ENCODE assay signal across 10 cellular contexts in genomic region chr5:107668933-107669542, GRCh38. TPM values are rescaled to one million over a fixed set of nuclear protein-coding genes. Genes with fewer than 3 reads are reported as not detected.
DNase-seq lines count a peak whose midpoint lies in the region; ATAC-seq and TF ChIP-seq lines count a peak whose summit lies in the region.
"Had no signal": no experiment of that assay in that cellular context is flagged by ENCODE, and none has a peak within 500 bp of the region (broad histone marks: within the 10 kb centered on the region; RNA-seq: fewer than 3 reads in every experiment).

No MANE protein-coding gene starts in this region.

- peak; percentile 3 for DNase-seq in M059J (ENCODE audit: low read depth)
- peak; percentile 76 for DNase-seq in endodermal cell
- DNase-seq in naive thymus-derived CD4-positive, alpha-beta T cell, result no peak
- DNase-seq in MV-4-11 (lab: John Stamatoyannopoulos, UW), result no peak
- no peak for DNase-seq in stimulated activated CD4-positive, alpha-beta T cell treated with anti-CD3 and anti-CD28 coated beads, Interleukin-2, amount 100 ng/mL, for 24 hours
- DNase-seq: GDM1 had no signal

- peak overlapping the region; percentile 32 for H2AFZ ChIP-seq in ACC112 (ENCODE audit: low read length, unreplicated experiment)

- peak overlapping the region; percentile 92 for H3K27ac Mint-ChIP-seq in endodermal cell
- H3K27ac Mint-ChIP-seq in naive thymus-derived CD4-positive, alpha-beta T cell, result no peak overlapping the region
- H3K27ac Mint-ChIP-seq: activated naive CD8-positive, alpha-beta T cell had no signal

- H3K27me3 ChIP-seq in ACC112 (ENCODE audit: insufficient read depth, low read length), result no peaks in the 10 kb centered on the region
- H3K27me3 ChIP-seq in endodermal cell (ENCODE audit: control insufficient read depth, insufficient read depth, low read length, poor library complexity, severe bottlenecking), result no peaks in the 10 kb centered on the region
- peaks cover 0 to 14% of the 10 kb centered on the region in 2 donors for H3K27me3 ChIP-seq in naive thymus-derived CD4-positive, alpha-beta T cell (ENCODE audit: control insufficient read depth in 2 of 2, insufficient read depth in 2 of 2, low read length in 2 of 2)

- peak overlapping the region; percentile 81 for H3K4me3 Mint-ChIP-seq in endodermal cell
- H3K4me3 Mint-ChIP-seq in naive thymus-derived CD4-positive, alpha-beta T cell, result peak overlapping the region in 6 of 10 donors; percentile 12 to 79 (median 50)

- H3K27ac ChIP-seq in ACC112 (ENCODE audit: low read depth, low read length) (peak overlapping the region; percentile 27; the same call in 1 of the 2 replicates), endodermal cell (ENCODE audit: low read depth, low read length) (no peak overlapping the region)
- H3K27ac ChIP-seq in naive thymus-derived CD4-positive, alpha-beta T cell (ENCODE audit: low read depth, low read length), result no peak overlapping the region

- POLR2A ChIA-PET in naive thymus-derived CD4-positive, alpha-beta T cell (lab: Charles Lee), result no interaction called here

- peaks cover 16% of the 10 kb centered on the region for H3K27me3 Mint-ChIP-seq in endodermal cell (ENCODE audit: insufficient read depth)
- peaks cover 51 to 77% (median 62%) of the 10 kb centered on the region in 5 donors for H3K27me3 Mint-ChIP-seq in naive thymus-derived CD4-positive, alpha-beta T cell

- peaks cover 6% of the 10 kb centered on the region for H3K36me3 Mint-ChIP-seq in endodermal cell (ENCODE audit: low read depth)
- no peaks in the 10 kb centered on the region for H3K36me3 Mint-ChIP-seq in naive thymus-derived CD4-positive, alpha-beta T cell
- H3K36me3 Mint-ChIP-seq: activated naive CD8-positive, alpha-beta T cell had no signal

- H3K4me1 Mint-ChIP-seq in endodermal cell, result peaks cover 34% of the 10 kb centered on the region
- H3K4me1 Mint-ChIP-seq in naive thymus-derived CD4-positive, alpha-beta T cell, result peaks cover 14 to 36% (median 30%) of the 10 kb centered on the region in 7 donors

- H3K4me3 ChIP-seq in ACC112 (ENCODE audit: low read depth, low read length) (peak overlapping the region; percentile 81), endodermal cell (ENCODE audit: low read length) (peak overlapping the region; percentile 92)
- no peak overlapping the region for H3K4me3 ChIP-seq in naive thymus-derived CD4-positive, alpha-beta T cell (ENCODE audit: low read length)

- TF ChIP-seq CTCF in endodermal cell (conservative IDR thresholded peaks at IDR 0.05), result peak; percentile 54

- intact Hi-C loops in naive thymus-derived CD4-positive, alpha-beta T cell (cut with micrococcal nuclease), result no loop called here

- H3K9ac ChIP-seq in endodermal cell (ENCODE audit: extremely low read depth, low read length, poor library complexity, severe bottlenecking), result peak overlapping the region; percentile 78

- WGBS in endodermal cell (ENCODE audit: insufficient coverage in 1 of 2, insufficient read length in 1 of 2), 2 experiments, result 0 to 1% methylated on average over 7 to 26 of the region's 26 CpGs

- CTCF ChIA-PET in naive thymus-derived CD4-positive, alpha-beta T cell (lab: Charles Lee), result no interaction called here

- H3K9me3 ChIP-seq in endodermal cell (ENCODE audit: control insufficient read depth, low read length), result no peaks in the 10 kb centered on the region
- no peaks in the 10 kb centered on the region for H3K9me3 ChIP-seq in naive thymus-derived CD4-positive, alpha-beta T cell (ENCODE audit: control insufficient read depth in 2 of 3, low read length in 3 of 3)

- peaks cover 71% of the 10 kb centered on the region for H3K79me2 ChIP-seq in ACC112 (ENCODE audit: control insufficient read depth, insufficient read depth, low read length, unreplicated experiment)

- no peak for ATAC-seq in naive thymus-derived CD4-positive, alpha-beta T cell
- ATAC-seq in HG02798 (IDR thresholded peaks at IDR 0.05; ENCODE audit: poor library complexity, unreplicated experiment) (no peak), GM18907 (IDR thresholded peaks at IDR 0.05; ENCODE audit: unreplicated experiment) (no peak)

- H3K9me3 Mint-ChIP-seq in endodermal cell, result no peaks in the 10 kb centered on the region
- H3K9me3 Mint-ChIP-seq in naive thymus-derived CD4-positive, alpha-beta T cell, result peaks cover 0 to 2% (median 0%) of the 10 kb centered on the region in 11 donors

- H3K36me3 ChIP-seq in ACC112 (ENCODE audit: insufficient read depth, low read length) (no peaks in the 10 kb centered on the region), endodermal cell (ENCODE audit: control insufficient read depth, insufficient read depth, low read length) (peaks cover 11% of the 10 kb centered on the region)
- no peaks in the 10 kb centered on the region for H3K36me3 ChIP-seq in naive thymus-derived CD4-positive, alpha-beta T cell (ENCODE audit: control insufficient read depth in 2 of 3, insufficient read depth in 3 of 3, low read length in 3 of 3)

- H3K4me1 ChIP-seq in ACC112 (ENCODE audit: control insufficient read depth, insufficient read depth, low read length, unreplicated experiment) (peaks cover 33% of the 10 kb centered on the region), endodermal cell (ENCODE audit: control insufficient read depth, insufficient read depth, low read length) (peaks cover 3% of the 10 kb centered on the region)
- peaks cover 11 to 19% of the 10 kb centered on the region in 2 donors for H3K4me1 ChIP-seq in naive thymus-derived CD4-positive, alpha-beta T cell (ENCODE audit: control insufficient read depth in 2 of 2, insufficient read depth in 2 of 2, low read length in 2 of 2)

RNA-seq across cellular contexts. Expression of gene EFNA5, which starts 1.7 kb away (rescaled TPM):
- 0.25 and 2.5 TPM in 2 replicates for total RNA-seq in M059J (2014; rRNA removed; shearing (Covaris generic))
- 10 to 100 TPM; 53.3 to 63.1 TPM for total RNA-seq in endodermal cell
- polyA plus RNA-seq in endodermal cell (2013, experiment 1 of 2), result 26.6 TPM
- polyA plus RNA-seq in endodermal cell (2013, experiment 2 of 2), result 25.5 TPM
- total RNA-seq in naive thymus-derived CD4-positive, alpha-beta T cell, result under 1 TPM in 1 of 5 experiments, not detected in 4; 0.54 TPM
- not detected for polyA plus RNA-seq in naive thymus-derived CD4-positive, alpha-beta T cell

Comparison
In these comparisons a context has a peak if more than half of its experiments do, and no peak if none do; other contexts are left out.
1. DNase-seq: peak in M059J (single experiment) and endodermal cell (single experiment); none in naive thymus-derived CD4-positive, alpha-beta T cell (0 of 9), MV-4-11 (single experiment) and stimulated activated CD4-positive, alpha-beta T cell treated with anti-CD3 and anti-CD28 coated beads, Interleukin-2, amount 100 ng/mL, for 24 hours (0 of 2).
2. RNA of gene EFNA5, which starts 1.7 kb away (total RNA-seq): 53.3 to 63.1 TPM in endodermal cell; 0.25 to 2.5 TPM in M059J and 0.54 TPM in naive thymus-derived CD4-positive, alpha-beta T cell; every median in the first group is over 10 times any median in the second.